In genomic region chr20:41871063-41871462, GRCh38 we compare ENCODE assay signal across 17 cellular contexts.
DNase-seq lines count a peak whose midpoint lies in the region; ATAC-seq and TF ChIP-seq lines count a peak whose summit lies in the region.
"Had no signal": no experiment of that assay in that cellular context is flagged by ENCODE, and none has a peak within 500 bp of the region (broad histone marks: within the 10 kb centered on the region; RNA-seq: fewer than 3 reads in every experiment).

No MANE protein-coding gene starts in this region.

- CTCF ChIA-PET in T-cell (lab: Charles Lee), result no interaction called here

- DNase-seq in SK-N-MC (ENCODE audit: low read depth, low spot score) (peak; percentile 51), endodermal cell (no peak), esophagus muscularis mucosa (ENCODE audit: extremely low spot score) (peak; percentile 31), T-cell (no peak), Ammon's horn (ENCODE audit: low spot score) (no peak), ureter (ENCODE audit: low spot score) (no peak)
- DNase-seq: 8988T; ACHN; Caco-2; Calu3; CD4-positive, alpha-beta T cell; CD8-positive, alpha-beta T cell; DMS79 treated with DMSO at 0.1 percent for 48 hours; GF-D8 had no signal

- WGBS in endodermal cell (ENCODE audit: insufficient coverage in 1 of 2, insufficient read length in 1 of 2), 2 experiments, result 83 to 92% methylated on average over 1 to 2 of the region's 2 CpGs
- WGBS in esophagus muscularis mucosa, result 64% methylated on average over 2 of the region's 2 CpGs

- no peaks in the 10 kb centered on the region for H3K36me3 ChIP-seq in SK-N-MC (ENCODE audit: insufficient read depth, low read length)
- H3K36me3 ChIP-seq in endodermal cell (ENCODE audit: control insufficient read depth, insufficient read depth, low read length), result no peaks in the 10 kb centered on the region
- no peaks in the 10 kb centered on the region for H3K36me3 ChIP-seq in esophagus muscularis mucosa
- H3K36me3 ChIP-seq: BLaER1 treated with 17β-estradiol and CSF1 and Interleukin-3, amounts not matched to agents 10 nM and 100 nM had no signal

- no peak overlapping the region for H3K4me3 ChIP-seq in SK-N-MC
- peak overlapping the region; percentile 3 for H3K4me3 ChIP-seq in endodermal cell (ENCODE audit: low read length)
- H3K4me3 ChIP-seq in esophagus muscularis mucosa, result no peak overlapping the region
- H3K4me3 ChIP-seq: BLaER1 treated with 17β-estradiol and CSF1 and Interleukin-3, amounts not matched to agents 10 nM and 100 nM had no signal

- H3K27me3 Mint-ChIP-seq in endodermal cell (ENCODE audit: insufficient read depth), result no peaks in the 10 kb centered on the region
- H3K27me3 Mint-ChIP-seq in T-cell, result peaks cover 7 to 15% of the 10 kb centered on the region in 2 donors

- TF ChIP-seq CTCF in endodermal cell (conservative IDR thresholded peaks at IDR 0.05), result no peak
- no peak for TF ChIP-seq CTCF in esophagus muscularis mucosa (IDR thresholded peaks at IDR 0.05)

- H3K9me3 Mint-ChIP-seq in endodermal cell, result peaks cover 44% of the 10 kb centered on the region
- peaks cover 3 to 21% (median 17%) of the 10 kb centered on the region in 3 donors for H3K9me3 Mint-ChIP-seq in T-cell
- H3K9me3 Mint-ChIP-seq: CD4-positive, alpha-beta T cell had no signal

- H3K27ac ChIP-seq in SK-N-MC (peak overlapping the region; percentile 56), endodermal cell (ENCODE audit: low read depth, low read length) (no peak overlapping the region), esophagus muscularis mucosa (replicated peaks in 1 of 4) (no peak overlapping the region)
- H3K27ac ChIP-seq: BLaER1 treated with 17β-estradiol and CSF1 and Interleukin-3, amounts not matched to agents 10 nM and 100 nM; C4-2B had no signal

- H3K4me3 Mint-ChIP-seq in endodermal cell (no peak overlapping the region), T-cell (no peak overlapping the region)
- H3K4me3 Mint-ChIP-seq: B cell; CD4-positive, alpha-beta T cell; CD8-positive, alpha-beta T cell had no signal

- TF ChIP-seq EP300 in esophagus muscularis mucosa (IDR thresholded peaks at IDR 0.05), result no peak

- H3K36me3 Mint-ChIP-seq in endodermal cell (ENCODE audit: low read depth) (no peaks in the 10 kb centered on the region), T-cell (no peaks in the 10 kb centered on the region)
- H3K36me3 Mint-ChIP-seq: CD8-positive, alpha-beta T cell had no signal

- H3K4me1 Mint-ChIP-seq in endodermal cell, result peaks cover 18% of the 10 kb centered on the region
- H3K4me1 Mint-ChIP-seq in T-cell, result no peaks in the 10 kb centered on the region
- H3K4me1 Mint-ChIP-seq: B cell had no signal

- no peak for ATAC-seq in T-cell (replicated peaks in 1 of 4)
- ATAC-seq: CD8-positive, alpha-beta T cell had no signal

- POLR2A ChIA-PET in T-cell (lab: Charles Lee), result no interaction called here

- H3K27ac Mint-ChIP-seq in endodermal cell (no peak overlapping the region), T-cell (no peak overlapping the region)
- H3K27ac Mint-ChIP-seq: B cell; CD4-positive, alpha-beta T cell; CD8-positive, alpha-beta T cell had no signal

- intact Hi-C loops in esophagus muscularis mucosa (cut with DNase I), result no loop called here

- H3K27me3 ChIP-seq in endodermal cell (ENCODE audit: control insufficient read depth, insufficient read depth, low read length, poor library complexity, severe bottlenecking), result no peaks in the 10 kb centered on the region
- peaks cover 0 to 13% (median 0%) of the 10 kb centered on the region in 4 donors for H3K27me3 ChIP-seq in esophagus muscularis mucosa
- H3K27me3 ChIP-seq: BLaER1 treated with 17β-estradiol and CSF1 and Interleukin-3, amounts not matched to agents 10 nM and 100 nM had no signal

- H3K4me1 ChIP-seq in endodermal cell (ENCODE audit: control insufficient read depth, insufficient read depth, low read length), result peaks cover 6% of the 10 kb centered on the region
- H3K4me1 ChIP-seq in esophagus muscularis mucosa, result no peaks in the 10 kb centered on the region
- H3K4me1 ChIP-seq: Caco-2 had no signal

- H3K9ac ChIP-seq in SK-N-MC (ENCODE audit: insufficient read length) (no peak overlapping the region), endodermal cell (ENCODE audit: extremely low read depth, low read length, poor library complexity, severe bottlenecking) (no peak overlapping the region)
- H3K9ac ChIP-seq: BLaER1 treated with 17β-estradiol and CSF1 and Interleukin-3, amounts not matched to agents 10 nM and 100 nM had no signal

- TF ChIP-seq POLR2A in esophagus muscularis mucosa (IDR thresholded peaks at IDR 0.05; ENCODE audit: low read depth), result no peak

- H3K9me3 ChIP-seq in SK-N-MC (ENCODE audit: low read depth, low read length) (no peaks in the 10 kb centered on the region; the same call in 1 of the 2 replicates), endodermal cell (ENCODE audit: control insufficient read depth, low read length) (peaks cover 31% of the 10 kb centered on the region), esophagus muscularis mucosa (peaks cover 0 to 22% (median 10%) of the 10 kb centered on the region in 4 donors)

Comparison
In these comparisons a context has a peak if more than half of its experiments do, and no peak if none do; other contexts are left out.
1. DNase-seq: peak in SK-N-MC (single experiment) and esophagus muscularis mucosa (single experiment); none in endodermal cell (single experiment), T-cell (0 of 34), Ammon's horn (single experiment) and ureter (single experiment).